In the genomic region with DNA sequence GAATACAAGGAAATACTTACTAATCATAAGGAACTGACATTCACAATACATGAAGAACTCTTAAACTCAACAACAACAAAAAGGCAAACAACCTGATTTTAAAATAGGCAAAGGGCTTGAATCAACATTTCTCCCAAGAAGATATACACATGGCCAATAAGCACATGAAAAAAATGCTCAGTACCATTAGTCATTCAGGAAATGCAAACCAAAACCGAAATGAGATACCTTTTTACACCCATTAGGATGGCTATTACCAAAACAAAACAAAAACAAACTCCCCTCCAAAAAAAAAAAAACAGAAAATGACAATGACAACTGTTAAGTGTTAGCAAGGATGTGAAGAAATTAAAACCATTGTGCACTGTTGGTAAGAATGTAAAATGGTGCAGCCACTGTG, we compare ENCODE assay signal across 1 cellular context.
TF ChIP-seq lines count a peak whose summit lies in the region.

No MANE protein-coding gene starts in this region.

TF ChIP-seq in GM12878, 131 proteins besides CTCF, POLR2A, EP300 and RAD21 (continued from another document):
- TF ChIP-seq, protein P1, sequence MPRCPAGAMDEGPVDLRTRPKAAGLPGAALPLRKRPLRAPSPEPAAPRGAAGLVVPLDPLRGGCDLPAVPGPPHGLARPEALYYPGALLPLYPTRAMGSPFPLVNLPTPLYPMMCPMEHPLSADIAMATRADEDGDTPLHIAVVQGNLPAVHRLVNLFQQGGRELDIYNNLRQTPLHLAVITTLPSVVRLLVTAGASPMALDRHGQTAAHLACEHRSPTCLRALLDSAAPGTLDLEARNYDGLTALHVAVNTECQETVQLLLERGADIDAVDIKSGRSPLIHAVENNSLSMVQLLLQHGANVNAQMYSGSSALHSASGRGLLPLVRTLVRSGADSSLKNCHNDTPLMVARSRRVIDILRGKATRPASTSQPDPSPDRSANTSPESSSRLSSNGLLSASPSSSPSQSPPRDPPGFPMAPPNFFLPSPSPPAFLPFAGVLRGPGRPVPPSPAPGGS (IDR thresholded peaks at IDR 0.05; ENCODE audit: borderline replicate concordance, insufficient read depth, low read depth, low read length, poor library complexity, severe bottlenecking): no peak
- TF ChIP-seq, protein P2, sequence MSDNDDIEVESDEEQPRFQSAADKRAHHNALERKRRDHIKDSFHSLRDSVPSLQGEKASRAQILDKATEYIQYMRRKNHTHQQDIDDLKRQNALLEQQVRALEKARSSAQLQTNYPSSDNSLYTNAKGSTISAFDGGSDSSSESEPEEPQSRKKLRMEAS (IDR thresholded peaks at IDR 0.05; ENCODE audit: low read depth, low read length): no peak
- no peak for TF ChIP-seq NRF1 (conservative IDR thresholded peaks at IDR 0.05; ENCODE audit: low read depth, low read length)
- TF ChIP-seq RELA (IDR thresholded peaks at IDR 0.05; ENCODE audit: borderline replicate concordance, partially characterized antibody): no peak
- no peak for TF ChIP-seq HDAC2 (IDR thresholded peaks at IDR 0.05)
- TF ChIP-seq MXI1 (IDR thresholded peaks at IDR 0.05; ENCODE audit: low read depth, low read length): no peak
- TF ChIP-seq CHD2 (IDR thresholded peaks at IDR 0.05; ENCODE audit: borderline replicate concordance, low read depth, low read length): no peak
- peak; percentile 48; the same call in 1 of the 2 replicates for TF ChIP-seq ATF7 (IDR thresholded peaks at IDR 0.05; ENCODE audit: low read depth)
- no peak for TF ChIP-seq SREBF1 (IDR thresholded peaks at IDR 0.05; ENCODE audit: low read length)
- no peak for TF ChIP-seq CREB1 (IDR thresholded peaks at IDR 0.05; ENCODE audit: low read depth)
- TF ChIP-seq, protein P3, sequence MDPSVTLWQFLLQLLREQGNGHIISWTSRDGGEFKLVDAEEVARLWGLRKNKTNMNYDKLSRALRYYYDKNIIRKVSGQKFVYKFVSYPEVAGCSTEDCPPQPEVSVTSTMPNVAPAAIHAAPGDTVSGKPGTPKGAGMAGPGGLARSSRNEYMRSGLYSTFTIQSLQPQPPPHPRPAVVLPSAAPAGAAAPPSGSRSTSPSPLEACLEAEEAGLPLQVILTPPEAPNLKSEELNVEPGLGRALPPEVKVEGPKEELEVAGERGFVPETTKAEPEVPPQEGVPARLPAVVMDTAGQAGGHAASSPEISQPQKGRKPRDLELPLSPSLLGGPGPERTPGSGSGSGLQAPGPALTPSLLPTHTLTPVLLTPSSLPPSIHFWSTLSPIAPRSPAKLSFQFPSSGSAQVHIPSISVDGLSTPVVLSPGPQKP (IDR thresholded peaks at IDR 0.05; ENCODE audit: low read depth, low read length): no peak
